ENCODE assay signal across 35 cellular contexts in genomic region chr22:26964642-26965041, GRCh38.
"Had no signal": no experiment of that assay in that cellular context is flagged by ENCODE, and none has a peak within 500 bp of the region (broad histone marks: within the 10 kb centered on the region; RNA-seq: fewer than 3 reads in every experiment).

No MANE protein-coding gene starts in this region.

- DNase-seq: Karpas-422, Kasumi-1, MG63, MM.1S, MV-4-11, NCI-H1048, NCI-H1092, NCI-H1092 treated with DMSO at 0.1 percent for 48 hours, NCI-H1105, NCI-H1105 treated with DMSO at 0.1 percent for 48 hours, NCI-H1417, NCI-H1417 treated with DMSO at 0.1 percent for 48 hours, NCI-H1436, NCI-H1436 treated with DMSO at 0.1 percent for 48 hours, NCI-H146, NCI-H1694, NCI-H1694 treated with DMSO at 0.1 percent for 48 hours, NCI-H187, NCI-H187 treated with DMSO at 0.1 percent for 48 hours, NCI-H1930, NCI-H2029, NCI-H2029 treated with DMSO at 0.1 percent for 48 hours, NCI-H2081, NCI-H2081 treated with DMSO at 0.1 percent for 48 hours, NCI-H2107, NCI-H2171, NCI-H2171 treated with DMSO at 0.1 percent for 48 hours, NCI-H2227 treated with DMSO at 0.1 percent for 48 hours, NCI-H226, NCI-H345, NCI-H446, NCI-H446 treated with DMSO at 0.1 percent for 48 hours, NCI-H510A, NCI-H510A treated with DMSO at 0.1 percent for 48 hours, NCI-H524 had no signal

- H3K9me3 ChIP-seq: MG63 had no signal

- H3K36me3 ChIP-seq: MG63 had no signal

- H3K4me3 ChIP-seq: MG63 had no signal
